ENCODE assay signal across 8 cellular contexts in the genomic region with DNA sequence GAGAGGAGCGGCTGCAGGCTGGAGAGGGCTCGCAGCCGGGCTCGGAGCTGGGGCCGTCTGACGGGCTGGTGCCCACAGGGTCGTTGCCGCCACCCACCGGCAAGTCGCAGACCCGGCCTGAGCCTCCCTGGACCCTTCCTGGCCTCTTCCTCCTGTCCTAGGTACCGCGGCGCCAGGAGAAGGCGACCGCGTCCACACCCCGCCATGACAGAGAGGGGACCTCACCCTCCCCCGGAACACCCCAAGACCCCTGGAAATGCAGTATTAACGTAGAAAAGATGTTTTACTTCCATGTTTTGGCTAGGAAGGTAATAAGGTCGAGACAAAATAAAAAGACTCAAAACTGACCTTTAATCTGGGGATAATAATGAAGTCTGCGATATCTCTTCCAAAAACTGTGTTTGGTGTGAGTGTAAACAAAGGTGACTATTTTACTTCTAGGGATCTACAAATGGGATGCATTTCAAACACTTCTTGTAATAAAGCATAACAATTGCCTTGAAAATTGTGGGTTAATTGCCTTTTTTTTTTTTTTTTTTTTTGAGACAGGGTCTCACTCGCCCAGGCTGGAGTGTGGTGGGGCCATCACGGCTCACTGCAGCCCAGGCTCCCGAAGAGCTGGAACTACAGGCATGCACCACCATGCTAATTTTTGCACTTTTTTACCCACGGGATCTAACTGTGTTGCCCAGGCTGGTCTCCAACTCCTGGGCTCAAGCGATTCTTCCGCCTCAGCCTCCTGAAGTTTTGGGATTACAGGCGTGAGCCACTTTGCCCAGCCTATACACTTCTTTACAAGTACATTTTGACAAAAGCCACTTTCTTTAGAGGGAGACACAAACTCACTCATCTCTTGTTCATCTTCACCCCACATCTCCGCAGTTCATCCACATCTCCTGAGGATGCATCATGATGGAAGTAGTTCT. TPM values are rescaled to one million over a fixed set of nuclear protein-coding genes. Genes with fewer than 3 reads are reported as not detected.
DNase-seq lines count a peak whose midpoint lies in the region; ATAC-seq and TF ChIP-seq lines count a peak whose summit lies in the region.

No MANE protein-coding gene starts in this region.

- H3K27me3 ChIP-seq in breast epithelium: no peaks in the 10 kb centered on the region
- H3K27me3 ChIP-seq in muscle layer of colon (ENCODE audit: control insufficient read depth in 1 of 2, insufficient read depth in 2 of 2, low read length in 2 of 2): no peaks in the 10 kb centered on the region

- no peaks in the 10 kb centered on the region for H3K9me3 Mint-ChIP-seq in T-helper 1 cell treated with Interleukin-12 subunit alpha and Interleukin-12 subunit beta and Interleukin-4 antibody, amounts not matched to agents 30 μg/mL and 1 μg/mL, for 36 hours

- in situ Hi-C loops in KBM-7 (cut with MboI; ENCODE audit: low pct_unique_long_range_greater_than_20kb, low sequenced_read_pairs): no loop called here

- H3K36me3 ChIP-seq in breast epithelium (peaks cover 4% of the 10 kb centered on the region), muscle layer of colon (ENCODE audit: insufficient read depth, low read length) (peaks cover 21% of the 10 kb centered on the region)

- H3K27ac ChIP-seq in breast epithelium: peak overlapping the region; percentile 98 to 99
- peak overlapping the region; percentile 96 for H3K27ac ChIP-seq in muscle layer of colon (ENCODE audit: low read depth, low read length)

- H3K9me3 ChIP-seq in breast epithelium: no peaks in the 10 kb centered on the region
- H3K9me3 ChIP-seq in muscle layer of colon (ENCODE audit: low read length): no peaks in the 10 kb centered on the region

- H3K27ac Mint-ChIP-seq in T-helper 1 cell treated with Interleukin-12 subunit alpha and Interleukin-12 subunit beta and Interleukin-4 antibody, amounts not matched to agents 30 μg/mL and 1 μg/mL, for 36 hours: peak overlapping the region; percentile 72

- TF ChIP-seq POLR2A in breast epithelium (IDR thresholded peaks at IDR 0.05): no peak

- H3K4me3 Mint-ChIP-seq in T-helper 1 cell treated with Interleukin-12 subunit alpha and Interleukin-12 subunit beta and Interleukin-4 antibody, amounts not matched to agents 30 μg/mL and 1 μg/mL, for 36 hours: peak overlapping the region; percentile 98

- intact Hi-C loops in breast epithelium (cut with DNase I; ENCODE audit: low total_unique reads): loop anchor here (5.0 kb wide), 1 partner anchor 584 kb away; no protein-coding TSS in a partner anchor

- DNase-seq in T-helper 1 cell: no peak
- DNase-seq in breast epithelium (ENCODE audit: low spot score in 2 of 2): no peak
- DNase-seq in DMS 273 (lab: John Stamatoyannopoulos, UW; ENCODE audit: unreplicated experiment): no peak
- DNase-seq in KBM-7: no peak
- DNase-seq in 8988T: no peak

- peaks cover 37% of the 10 kb centered on the region for H3K4me1 Mint-ChIP-seq in T-helper 1 cell treated with Interleukin-12 subunit alpha and Interleukin-12 subunit beta and Interleukin-4 antibody, amounts not matched to agents 30 μg/mL and 1 μg/mL, for 36 hours (ENCODE audit: low read depth)

- no peaks in the 10 kb centered on the region for H3K27me3 Mint-ChIP-seq in T-helper 1 cell treated with Interleukin-12 subunit alpha and Interleukin-12 subunit beta and Interleukin-4 antibody, amounts not matched to agents 30 μg/mL and 1 μg/mL, for 36 hours (ENCODE audit: low read depth)

- peaks cover 42% of the 10 kb centered on the region for H3K36me3 Mint-ChIP-seq in T-helper 1 cell treated with Interleukin-12 subunit alpha and Interleukin-12 subunit beta and Interleukin-4 antibody, amounts not matched to agents 30 μg/mL and 1 μg/mL, for 36 hours (ENCODE audit: low read depth)

- H3K4me3 ChIP-seq in breast epithelium (peak overlapping the region; percentile 78 to 97 (median 85)), muscle layer of colon (ENCODE audit: low read depth in 1 of 2, low read length in 2 of 2) (peak overlapping the region; percentile 61 to 95)

- TF ChIP-seq CTCF in breast epithelium (IDR thresholded peaks at IDR 0.05): no peak

- H3K4me1 ChIP-seq in breast epithelium (peaks cover 0 to 18% of the 10 kb centered on the region in 2 donors), muscle layer of colon (ENCODE audit: insufficient read depth, low read length) (peaks cover 29% of the 10 kb centered on the region)

- peak; percentile 54 for ATAC-seq in HG03354 (IDR thresholded peaks at IDR 0.05; ENCODE audit: poor library complexity, severe bottlenecking, unreplicated experiment)

- H3K9ac ChIP-seq in muscle layer of colon (ENCODE audit: low read length): peak overlapping the region; percentile 70

RNA-seq across cellular contexts. Expression of a gene that starts 0.8 kb away (rescaled TPM):
- total RNA-seq in breast epithelium: 100 to 1,000 TPM; 155 to 215 (median 164) TPM

RNA-seq across cellular contexts. Expression of a gene that starts 15.8 kb away (rescaled TPM):
- total RNA-seq in breast epithelium: 10 to 100 TPM; 61.3 to 85.0 (median 83.6) TPM

RNA-seq across cellular contexts. Expression of a gene that starts 24.2 kb away (rescaled TPM):
- total RNA-seq in breast epithelium: not detected
